In the genomic region with DNA sequence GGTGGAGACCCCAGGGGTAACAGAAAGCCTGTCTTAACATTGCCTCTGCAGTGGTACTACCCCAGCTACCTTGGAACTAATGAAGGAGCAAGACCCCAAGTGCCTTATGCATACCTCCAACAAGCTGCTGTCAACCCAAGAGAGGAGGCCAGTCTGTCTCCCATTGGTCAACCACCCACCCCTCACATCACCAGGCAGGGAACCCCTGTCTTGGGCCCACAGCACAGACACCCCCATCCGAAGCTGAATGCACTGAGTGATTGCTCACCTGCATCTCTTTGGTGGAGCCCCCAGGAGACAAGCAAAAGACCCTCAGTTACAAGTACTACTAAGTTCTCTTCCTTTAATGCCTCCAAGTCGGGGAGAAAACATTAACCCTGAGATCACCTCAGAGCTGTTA, we compare ENCODE assay signal across 5 cellular contexts. TPM values are rescaled to one million over a fixed set of nuclear protein-coding genes. Genes with fewer than 3 reads are reported as not detected.
"Had no signal": no experiment of that assay in that cellular context is flagged by ENCODE, and none has a peak within 500 bp of the region (broad histone marks: within the 10 kb centered on the region; RNA-seq: fewer than 3 reads in every experiment).

No MANE protein-coding gene starts in this region.

RNA-seq across cellular contexts. Expression of a gene that starts 5.0 kb away (rescaled TPM):
- total RNA-seq: GM23338, H1, H9, HT-29, IMR-90 had no signal

RNA-seq across cellular contexts. Expression of a gene that starts 5.2 kb away (rescaled TPM):
- total RNA-seq: GM23338, H1, H9, HT-29, IMR-90 had no signal

RNA-seq across cellular contexts. Expression of a gene that starts 10.2 kb away (rescaled TPM):
- total RNA-seq: GM23338, H1, H9, HT-29, IMR-90 had no signal

RNA-seq across cellular contexts. Expression of a gene that starts 15.9 kb away (rescaled TPM):
- total RNA-seq: GM23338, H1, H9, HT-29, IMR-90 had no signal

RNA-seq across cellular contexts. Expression of a gene that starts 24.8 kb away (rescaled TPM):
- total RNA-seq: GM23338, H1, H9, HT-29, IMR-90 had no signal
